In genomic region chr10:114877301-114877644, GRCh38 we compare ENCODE assay signal across 12 cellular contexts. TPM values are rescaled to one million over a fixed set of nuclear protein-coding genes. Genes with fewer than 3 reads are reported as not detected.
DNase-seq lines count a peak whose midpoint lies in the region; ATAC-seq, FAIRE-seq and TF ChIP-seq lines count a peak whose summit lies in the region.
"Had no signal": no experiment of that assay in that cellular context is flagged by ENCODE, and none has a peak within 500 bp of the region (broad histone marks: within the 10 kb centered on the region; RNA-seq: fewer than 3 reads in every experiment).

No MANE protein-coding gene starts in this region.

- H3K36me3 ChIP-seq in Loucy (ENCODE audit: insufficient read depth, low read length) = no peaks in the 10 kb centered on the region
- no peaks in the 10 kb centered on the region for H3K36me3 ChIP-seq in K562 (ENCODE audit: control insufficient read depth, insufficient read depth, low read length)
- H3K36me3 ChIP-seq in aorta (ENCODE audit: control insufficient read depth in 1 of 2, insufficient read depth in 2 of 2, low read length in 1 of 2) = no peaks in the 10 kb centered on the region
- H3K36me3 ChIP-seq in testis (ENCODE audit: low read depth, missing control alignments) = no peaks in the 10 kb centered on the region
- H3K36me3 ChIP-seq: MG63 had no signal

- H3K27ac ChIP-seq in K562 (ENCODE audit: extremely low read depth, low read depth, low read length) (no peak overlapping the region), aorta (ENCODE audit: low read depth in 1 of 2, low read length in 2 of 2) (no peak overlapping the region), testis (no peak overlapping the region)

- ATAC-seq in activated CD8-positive, alpha-beta T cell treated with anti-CD3 and anti-CD28 coated beads for 36 hours = no peak
- no peak for ATAC-seq in activated CD8-positive, alpha-beta T cell treated with anti-CD3 and anti-CD28 coated beads, Interleukin-2, amount 10 ng/mL, durations not matched to agents 7 days and 5 days
- ATAC-seq in K562 (no peak), aorta (ENCODE audit: low FRiP score) (no peak)
- ATAC-seq: CD8-positive, alpha-beta T cell had no signal

- H3K4me2 ChIP-seq in Loucy (ENCODE audit: low read depth, low read length, poor library complexity, severe bottlenecking) (no peak overlapping the region), K562 (ENCODE audit: insufficient read depth, low read length) (no peak overlapping the region)

- CTCF ChIA-PET in activated CD8-positive, alpha-beta T cell treated with anti-CD3 and anti-CD28 coated beads for 36 hours (lab: Charles Lee) = interaction anchor here (0.8 to 2.9 kb wide), 21 partner anchors 8 to 406 kb away, joined by 3 to 14 read pairs (median 4); partner anchors contain the start of gene TRUB1
- CTCF ChIA-PET in activated CD8-positive, alpha-beta T cell treated with anti-CD3 and anti-CD28 coated beads, Interleukin-2, amount 10 ng/mL, durations not matched to agents 7 days and 5 days (lab: Charles Lee) = interaction anchor here (0.9 to 2.6 kb wide), 14 partner anchors 10 to 329 kb away, joined by 3 to 21 read pairs (median 4); partner anchors contain the start of gene FHIP2A
- CTCF ChIA-PET in K562 (lab: Yijun Ruan, JAX; ENCODE audit: low intra/inter-chr PET ratio) = interaction anchor here (0.8 kb wide), 1 partner anchor 246 kb away, joined by 3 read pairs; no protein-coding TSS in a partner anchor

- H3K27ac Mint-ChIP-seq in activated CD8-positive, alpha-beta T cell treated with anti-CD3 and anti-CD28 coated beads for 36 hours = no peak overlapping the region
- H3K27ac Mint-ChIP-seq in activated CD8-positive, alpha-beta T cell treated with anti-CD3 and anti-CD28 coated beads, Interleukin-2, amount 10 ng/mL, durations not matched to agents 7 days and 5 days = no peak overlapping the region
- no peak overlapping the region for H3K27ac Mint-ChIP-seq in neural crest cell (ENCODE audit: unreplicated experiment)
- H3K27ac Mint-ChIP-seq: CD8-positive, alpha-beta T cell; T-cell had no signal

- H3K79me2 ChIP-seq in Loucy (ENCODE audit: insufficient read depth, low read length) (no peaks in the 10 kb centered on the region), K562 (ENCODE audit: control insufficient read depth, insufficient read depth, low read length) (no peaks in the 10 kb centered on the region)

- no peaks in the 10 kb centered on the region for H3K36me3 Mint-ChIP-seq in activated CD8-positive, alpha-beta T cell treated with anti-CD3 and anti-CD28 coated beads for 36 hours (ENCODE audit: low read depth)
- no peaks in the 10 kb centered on the region for H3K36me3 Mint-ChIP-seq in activated CD8-positive, alpha-beta T cell treated with anti-CD3 and anti-CD28 coated beads, Interleukin-2, amount 10 ng/mL, durations not matched to agents 7 days and 5 days (ENCODE audit: low read depth)
- H3K36me3 Mint-ChIP-seq in neural crest cell (ENCODE audit: low read depth) = no peaks in the 10 kb centered on the region
- H3K36me3 Mint-ChIP-seq: CD8-positive, alpha-beta T cell; T-cell had no signal

- H3K4me1 Mint-ChIP-seq in activated CD8-positive, alpha-beta T cell treated with anti-CD3 and anti-CD28 coated beads for 36 hours (ENCODE audit: low read depth) = peaks cover 10% of the 10 kb centered on the region
- peaks cover 15% of the 10 kb centered on the region for H3K4me1 Mint-ChIP-seq in activated CD8-positive, alpha-beta T cell treated with anti-CD3 and anti-CD28 coated beads, Interleukin-2, amount 10 ng/mL, durations not matched to agents 7 days and 5 days (ENCODE audit: low read depth)
- H3K4me1 Mint-ChIP-seq in neural crest cell = peaks cover 37% of the 10 kb centered on the region

- peaks cover 36% of the 10 kb centered on the region for H3K27me3 Mint-ChIP-seq in activated CD8-positive, alpha-beta T cell treated with anti-CD3 and anti-CD28 coated beads for 36 hours
- peaks cover 32% of the 10 kb centered on the region for H3K27me3 Mint-ChIP-seq in activated CD8-positive, alpha-beta T cell treated with anti-CD3 and anti-CD28 coated beads, Interleukin-2, amount 10 ng/mL, durations not matched to agents 7 days and 5 days (ENCODE audit: low read depth)
- no peaks in the 10 kb centered on the region for H3K27me3 Mint-ChIP-seq in neural crest cell (ENCODE audit: low read depth)

- intact Hi-C loops in activated CD8-positive, alpha-beta T cell treated with anti-CD3 and anti-CD28 coated beads for 36 hours (cut with micrococcal nuclease) = loop anchor here (2.0 kb wide), 1 partner anchor 252 kb away; no protein-coding TSS in a partner anchor
- intact Hi-C loops in K562 (cut with micrococcal nuclease) = loop anchor here (1.0 to 10.0 kb wide), 4 partner anchors 148 to 405 kb away; no protein-coding TSS in a partner anchor
- intact Hi-C loops in aorta (cut with DNase I) = loop anchor here (2.0 to 5.0 kb wide), 2 partner anchors 250 to 254 kb away; no protein-coding TSS in a partner anchor
- intact Hi-C loops in testis (cut with DNase I; ENCODE audit: low total_unique reads) = loop anchor here (10.0 kb wide), 1 partner anchor 248 kb away; no protein-coding TSS in a partner anchor

- H3K9me3 Mint-ChIP-seq in activated CD8-positive, alpha-beta T cell treated with anti-CD3 and anti-CD28 coated beads for 36 hours = no peaks in the 10 kb centered on the region
- no peaks in the 10 kb centered on the region for H3K9me3 Mint-ChIP-seq in activated CD8-positive, alpha-beta T cell treated with anti-CD3 and anti-CD28 coated beads, Interleukin-2, amount 10 ng/mL, durations not matched to agents 7 days and 5 days (ENCODE audit: insufficient read depth)
- no peaks in the 10 kb centered on the region for H3K9me3 Mint-ChIP-seq in neural crest cell
- H3K9me3 Mint-ChIP-seq: CD8-positive, alpha-beta T cell; T-cell had no signal

- no peaks in the 10 kb centered on the region for H3K9me2 ChIP-seq in Loucy (replicated peaks; ENCODE audit: low read depth, low read length)

- no peak overlapping the region for H3K9ac ChIP-seq in Loucy (ENCODE audit: low read depth, low read length, poor library complexity, severe bottlenecking)
- H3K9ac ChIP-seq in K562 (ENCODE audit: insufficient read depth in 1 of 2, low read depth in 2 of 2, low read length in 2 of 2) = no peak overlapping the region

- no peak for TF ChIP-seq RAD21 in K562 (CRISPR knock-in tag; conservative IDR thresholded peaks at IDR 0.05 in 1 of 2, IDR thresholded peaks at IDR 0.05 in 1 of 2)

- H3F3A ChIP-seq in Loucy (ENCODE audit: low read depth) = no peaks in the 10 kb centered on the region

- H3K9me3 ChIP-seq in Loucy (ENCODE audit: insufficient read depth, low read depth, low read length) = no peaks in the 10 kb centered on the region
- no peaks in the 10 kb centered on the region for H3K9me3 ChIP-seq in K562 (replicated peaks; ENCODE audit: control insufficient read depth, insufficient read depth, low read depth, low read length)
- no peaks in the 10 kb centered on the region for H3K9me3 ChIP-seq in aorta (ENCODE audit: control insufficient read depth, low read length)
- no peaks in the 10 kb centered on the region for H3K9me3 ChIP-seq in testis
- H3K9me3 ChIP-seq: MG63 had no signal

- 18% methylated on average over 6 of the region's 6 CpGs for WGBS in K562 (ENCODE audit: insufficient coverage, low coverage, missing lambda C conversion rate)
- WGBS in aorta, 2 donors = 53 to 61% methylated on average over 6 of the region's 6 CpGs
- 34 to 44% methylated on average over 6 of the region's 6 CpGs for WGBS in testis, 2 donors

- DNase-seq in activated CD8-positive, alpha-beta T cell treated with anti-CD3 and anti-CD28 coated beads for 36 hours = no peak
- DNase-seq in activated CD8-positive, alpha-beta T cell treated with anti-CD3 and anti-CD28 coated beads, Interleukin-2, amount 10 ng/mL, durations not matched to agents 7 days and 5 days = no peak
- DNase-seq in K562 (ENCODE audit: extremely low read depth in 1 of 4, low spot score in 3 of 4) (no peak), neural crest cell (ENCODE audit: low read depth, low spot score) (no peak), aorta (no peak), testis (no peak)
- DNase-seq in activated CD8-positive, alpha-beta memory T cell treated with anti-CD3 and anti-CD28 coated beads for 24 hours = no peak

- H3K4me1 ChIP-seq in Loucy (ENCODE audit: insufficient read depth, low read length, poor library complexity, severe bottlenecking) = peaks cover 9% of the 10 kb centered on the region
- peaks cover 0 to 2% of the 10 kb centered on the region in 2 experiments; a peak in 2 of 5 replicates for H3K4me1 ChIP-seq in K562 (replicated peaks in 1 of 2; ENCODE audit: control insufficient read depth in 2 of 2, insufficient read depth in 2 of 2, low read length in 2 of 2)
- no peaks in the 10 kb centered on the region for H3K4me1 ChIP-seq in aorta (ENCODE audit: control insufficient read depth in 1 of 2, insufficient read depth in 2 of 2, low read length in 2 of 2)
- peaks cover 6% of the 10 kb centered on the region for H3K4me1 ChIP-seq in testis

- H3K9me1 ChIP-seq in K562 (ENCODE audit: control insufficient read depth, insufficient read depth, low read length) = no peaks in the 10 kb centered on the region

- peak; percentile 66 for TF ChIP-seq CTCF in activated CD8-positive, alpha-beta T cell treated with anti-CD3 and anti-CD28 coated beads for 36 hours (IDR thresholded peaks at IDR 0.05)
- no peak for TF ChIP-seq CTCF in Loucy (conservative IDR thresholded peaks at IDR 0.05; ENCODE audit: low read length)
- TF ChIP-seq CTCF in K562 (IDR thresholded peaks at IDR 0.05 in 2 of 3, conservative IDR thresholded peaks at IDR 0.05 in 1 of 3; ENCODE audit: insufficient read depth in 2 of 3, low read depth in 1 of 3, low read length in 3 of 3) = no peak
- TF ChIP-seq CTCF in neural crest cell (conservative IDR thresholded peaks at IDR 0.05) = peak; percentile 3
- TF ChIP-seq CTCF in testis (IDR thresholded peaks at IDR 0.05) = no peak

- POLR2A ChIA-PET in activated CD8-positive, alpha-beta T cell treated with anti-CD3 and anti-CD28 coated beads for 36 hours (lab: Charles Lee) = no interaction called here
- POLR2A ChIA-PET in activated CD8-positive, alpha-beta T cell treated with anti-CD3 and anti-CD28 coated beads, Interleukin-2, amount 10 ng/mL, durations not matched to agents 7 days and 5 days (lab: Charles Lee) = interaction anchor here (1.6 kb wide), 1 partner anchor 56 kb away, joined by 3 read pairs; the partner anchor contains the start of gene FHIP2A
- POLR2A ChIA-PET in K562 (lab: Yijun Ruan, JAX) = no interaction called here

- no peak for TF ChIP-seq EP300 in K562 (IDR thresholded peaks at IDR 0.05; ENCODE audit: low read length)

- no TSS peak for BruUV-seq in K562 (replicated peaks; lab: Mats Ljungman, UMichigan)

- H3K4me3 ChIP-seq in Loucy (ENCODE audit: low read length, poor library complexity, severe bottlenecking) (no peak overlapping the region), K562 (no peak overlapping the region), aorta (ENCODE audit: low read length in 2 of 2) (no peak overlapping the region), testis (no peak overlapping the region)
- H3K4me3 ChIP-seq: MG63 had no signal

- H2AFZ ChIP-seq in Loucy (ENCODE audit: low read length) (peak overlapping the region; percentile 43; the same call in 1 of the 2 replicates), K562 (ENCODE audit: low read depth, low read length) (no peak overlapping the region)

- no peak for FAIRE-seq in K562 (lab: Jason Lieb, UNC)
- FAIRE-seq: D721Med had no signal

- H3K4me3 Mint-ChIP-seq in activated CD8-positive, alpha-beta T cell treated with anti-CD3 and anti-CD28 coated beads for 36 hours = no peak overlapping the region
- H3K4me3 Mint-ChIP-seq in activated CD8-positive, alpha-beta T cell treated with anti-CD3 and anti-CD28 coated beads, Interleukin-2, amount 10 ng/mL, durations not matched to agents 7 days and 5 days = no peak overlapping the region
- no peak overlapping the region for H3K4me3 Mint-ChIP-seq in neural crest cell
- H3K4me3 Mint-ChIP-seq: CD8-positive, alpha-beta T cell; T-cell had no signal

- no peaks in the 10 kb centered on the region for H3K27me3 ChIP-seq in Loucy (ENCODE audit: insufficient read depth, low read length, poor library complexity, severe bottlenecking)
- H3K27me3 ChIP-seq in K562 (ENCODE audit: control insufficient read depth in 2 of 2, insufficient read depth in 2 of 2, low read length in 2 of 2) = peaks cover 0 to 12% of the 10 kb centered on the region in 2 experiments; a peak in 2 of 5 replicates
- no peaks in the 10 kb centered on the region for H3K27me3 ChIP-seq in aorta (ENCODE audit: control insufficient read depth in 1 of 2, insufficient read depth in 2 of 2, low read length in 1 of 2)
- no peaks in the 10 kb centered on the region for H3K27me3 ChIP-seq in testis
- H3K27me3 ChIP-seq: MG63 had no signal

- TF ChIP-seq POLR2A in K562 (conservative IDR thresholded peaks at IDR 0.05) (no peak), testis (IDR thresholded peaks at IDR 0.05) (no peak)

- H4K20me1 ChIP-seq in Loucy (ENCODE audit: insufficient read depth, low read length, poor library complexity, severe bottlenecking) (no peaks in the 10 kb centered on the region), K562 (replicated peaks; ENCODE audit: control insufficient read depth, insufficient read depth, low read length) (no peaks in the 10 kb centered on the region)

- in situ Hi-C loops in K562 (cut with MboI) = loop anchor here (25.0 kb wide), 1 partner anchor 235 kb away; no protein-coding TSS in a partner anchor

RNA-seq across cellular contexts. Expression of gene FHIP2A, which starts 55.7 kb away (rescaled TPM):
- total RNA-seq in activated CD8-positive, alpha-beta T cell treated with anti-CD3 and anti-CD28 coated beads for 36 hours = 10 to 100 TPM; 12.6 to 16.6 TPM
- total RNA-seq in activated CD8-positive, alpha-beta T cell treated with anti-CD3 and anti-CD28 coated beads, Interleukin-2, amount 10 ng/mL, durations not matched to agents 7 days and 5 days = 10 to 100 TPM; 15.2 to 17.6 TPM
- 10.1 and 29.6 TPM in 2 replicates for total RNA-seq in K562 (2011; cell fraction: chromatin; rRNA removed; ENCODE audit: low replicate concordance)
- total RNA-seq in K562 (2011; cell fraction: nucleolus; rRNA removed) = 7.5 and 8.5 TPM in 2 replicates
- total RNA-seq in K562 (2011; cell fraction: nucleoplasm; rRNA removed) = 11.8 and 14.6 TPM in 2 replicates
- total RNA-seq in K562 (2014; rRNA removed) (1.4 and 1.8 TPM in 2 replicates), K562 (2014; rRNA removed; fragmentation: Illumina TruSeq; extraction: Trizol) (4.3 and 5.1 TPM in 2 replicates), K562 (2015; rRNA removed; fragmentation: Illumina TruSeq; extraction: Trizol) (3.4 and 3.9 TPM in 2 replicates), K562 (2021) (6.4 TPM in 2 replicates), neural crest cell (14.4 and 17.0 TPM in 2 replicates), aorta (10 to 100 TPM; 33.1 to 48.4 TPM), testis (10 to 100 TPM; 30.3 to 39.8 TPM)
- polyA plus RNA-seq in K562 (2011; rRNA removed) (7.4 and 10.6 TPM in 2 replicates), K562 (2014; fragmentation: Illumina TruSeq; extraction: Trizol) (3.0 and 3.3 TPM in 2 replicates), K562 (2014; fragmentation: Nextera tagmentation; extraction: Ambion mirVana) (1 to 10 TPM; 1.5 to 1.6 TPM), K562 (2014; rRNA removed) (2.0 and 2.8 TPM in 2 replicates), aorta (10 to 100 TPM in 1 of 2 donors, 1 to 10 TPM in 1; 4.8 to 15.2 TPM), testis (ENCODE audit: insufficient read depth, low read depth, low replicate concordance) (44.8 TPM)
- polyA plus RNA-seq in K562 (2011; cell fraction: cytosol; rRNA removed) = 1.8 and 2.9 TPM in 2 replicates
- polyA plus RNA-seq in K562 (2011; cell fraction: nucleus; rRNA removed) = 10.7 and 17.9 TPM in 2 replicates
- polyA plus RNA-seq in K562 (2012) = 2.2 and 3.1 TPM in 2 replicates
- polyA minus RNA-seq in K562 (2011; rRNA and poly(A)+ RNA removed) = 10.9 and 13.2 TPM in 2 replicates
- 8.8 and 14.1 TPM in 2 replicates for polyA minus RNA-seq in K562 (2011; cell fraction: cytosol; rRNA and poly(A)+ RNA removed)
- polyA minus RNA-seq in K562 (2011; cell fraction: nucleus; rRNA and poly(A)+ RNA removed) = 6.7 and 12.6 TPM in 2 replicates

Comparison
In these comparisons a context has a peak if more than half of its experiments do, and no peak if none do; other contexts are left out.
1. CTCF ChIP-seq: peak in activated CD8-positive, alpha-beta T cell treated with anti-CD3 and anti-CD28 coated beads for 36 hours (single experiment) and neural crest cell (single experiment); none in Loucy (single experiment), K562 (0 of 3) and testis (0 of 3).